Comparison of ENCODE assay signal across 8 cellular contexts in the genomic region with DNA sequence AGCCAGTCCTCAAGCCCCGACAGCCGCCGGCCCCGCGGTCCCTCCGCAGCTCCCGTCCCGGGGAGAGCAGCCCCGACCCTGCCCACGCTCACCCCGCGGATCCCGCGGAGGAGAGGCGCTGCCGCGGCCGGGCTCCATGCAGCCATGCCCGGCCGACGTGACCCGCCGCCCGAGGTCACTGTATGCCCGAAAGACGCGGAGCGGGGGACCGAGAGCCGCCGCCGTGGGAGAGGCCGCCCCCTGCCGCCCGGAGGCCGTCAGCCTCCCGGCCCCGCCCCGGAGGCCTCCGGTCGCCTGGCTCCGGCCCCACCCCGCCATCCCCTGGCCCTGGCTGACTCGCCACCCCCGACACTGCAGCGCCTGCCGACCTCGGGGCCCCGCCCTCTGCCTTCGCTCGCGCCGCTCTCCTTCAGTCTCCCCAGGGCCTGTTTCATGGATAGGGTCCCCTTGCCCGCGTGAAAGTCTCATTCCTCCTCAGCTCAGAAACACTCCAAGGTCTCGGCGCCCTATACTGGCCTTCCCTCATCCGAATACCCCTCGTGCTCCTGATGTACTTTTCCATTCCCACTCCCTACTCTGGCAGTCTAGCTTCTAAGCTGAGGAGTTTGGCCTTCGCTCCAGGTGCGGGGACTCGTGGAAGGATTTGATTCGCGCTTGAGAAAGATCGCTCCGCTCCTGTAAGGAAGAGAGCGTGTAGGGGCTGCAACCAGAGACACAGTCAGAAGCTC. TPM values are rescaled to one million over a fixed set of nuclear protein-coding genes. Genes with fewer than 3 reads are reported as not detected.
DNase-seq lines count a peak whose midpoint lies in the region; ATAC-seq and TF ChIP-seq lines count a peak whose summit lies in the region.

A gene with protein sequence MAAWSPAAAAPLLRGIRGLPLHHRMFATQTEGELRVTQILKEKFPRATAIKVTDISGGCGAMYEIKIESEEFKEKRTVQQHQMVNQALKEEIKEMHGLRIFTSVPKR (minus strand): TSS at position 184 of the 728 bp plus-strand sequence. CDS start 38 bp downstream, at position 146.

- peak; percentile 37 for TF ChIP-seq CTCF in AG09319 (IDR thresholded peaks at IDR 0.05; ENCODE audit: low read depth, low read length)

- peak within 1 kb of the TSS; percentile 64 for H3K27ac ChIP-seq in layer of hippocampus (ENCODE audit: low read depth, low read length)

- peak; percentile 45 for ATAC-seq in GM18870 (IDR thresholded peaks at IDR 0.05; ENCODE audit: unreplicated experiment)
- peak; percentile 91 for ATAC-seq in HG03135 (IDR thresholded peaks at IDR 0.05; ENCODE audit: unreplicated experiment)
- ATAC-seq in activated CD4-positive, CD25-positive, alpha-beta regulatory T cell treated with anti-CD3 and anti-CD28 coated beads, Interleukin-2, amount 50 U/mL, for 24 hours, result peak; percentile 95 to 96

- H3K27me3 ChIP-seq in layer of hippocampus (ENCODE audit: control insufficient read depth, insufficient read depth, low read length), result no peaks in the 10 kb centered on the region

- DNase-seq in AG09319 (ENCODE audit: extremely low read depth, low read depth) (peak; percentile 44), NCI-H2227 treated with DMSO at 0.1 percent for 48 hours (lab: John Stamatoyannopoulos, UW) (peak; percentile 74), cerebellum (ENCODE audit: low spot score) (peak; percentile 93)
- peak; percentile 60 to 83 for DNase-seq in stimulated activated CD4-positive, alpha-beta T cell treated with anti-CD3 and anti-CD28 coated beads, Interleukin-1b, Interleukin-23, amount 100 ng/mL, for 4 hours (ENCODE audit: low read depth in 2 of 2)

RNA-seq across cellular contexts. Expression of the gene that starts here (rescaled TPM):
- total RNA-seq in cerebellum, result 12.6 TPM

Comparison
In these comparisons a context has a peak if more than half of its experiments do, and no peak if none do; other contexts are left out.
1. Peak in every context shown above with its lines: DNase-seq, ATAC-seq and H3K27ac ChIP-seq.
2. ATAC-seq: peak in every context shown above with its lines; median percentile 96 in activated CD4-positive, CD25-positive, alpha-beta regulatory T cell treated with anti-CD3 and anti-CD28 coated beads, Interleukin-2, amount 50 U/mL, for 24 hours; 91 in HG03135; 45 in GM18870.